Comparison of ENCODE assay signal across 35 cellular contexts in the genomic region with DNA sequence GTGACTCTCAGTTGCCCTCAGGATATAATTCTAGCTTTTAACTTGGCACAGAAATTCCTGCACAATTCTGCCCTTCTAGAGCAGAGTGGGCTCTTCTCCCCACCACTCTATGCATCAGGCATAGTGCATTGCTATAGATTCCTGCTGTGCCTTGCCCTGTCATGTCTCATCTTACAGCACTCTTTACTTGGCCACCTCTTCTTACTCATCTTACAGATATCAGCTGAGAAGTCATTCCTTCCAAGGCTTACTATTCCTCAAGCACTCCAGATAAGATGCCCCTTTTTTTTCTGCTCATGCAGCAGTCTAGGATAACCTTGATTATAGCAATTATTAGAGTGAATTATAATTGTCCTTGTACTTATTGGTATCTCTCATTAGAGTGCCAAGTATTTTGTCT. TPM values are rescaled to one million over a fixed set of nuclear protein-coding genes. Genes with fewer than 3 reads are reported as not detected.
"Had no signal": no experiment of that assay in that cellular context is flagged by ENCODE, and none has a peak within 500 bp of the region (broad histone marks: within the 10 kb centered on the region; RNA-seq: fewer than 3 reads in every experiment).

No MANE protein-coding gene starts in this region.

- H3K4me1 ChIP-seq: Peyer's patch had no signal

- ATAC-seq: activated CD4-positive, alpha-beta T cell treated with anti-CD3 and anti-CD28 coated beads for 36 hours; activated CD4-positive, CD25-positive, alpha-beta regulatory T cell treated with anti-CD3 and anti-CD28 coated beads, Interleukin-2, amount 50 U/mL, for 24 hours; PC-3; Right ventricle myocardium inferior; SK-N-SH treated with all-trans-retinoic acid at 6 μM for 48 hours had no signal

- H3K4me3 Mint-ChIP-seq: activated CD4-positive, alpha-beta memory T cell treated with anti-CD3 and anti-CD28 coated beads for 36 hours; activated CD4-positive, alpha-beta T cell treated with anti-CD3 and anti-CD28 coated beads for 36 hours; activated naive CD8-positive, alpha-beta T cell treated with anti-CD3 and anti-CD28 coated beads for 36 hours had no signal

- H3K9me3 ChIP-seq: ascending aorta, Peyer's patch had no signal

- H3K36me3 Mint-ChIP-seq: activated CD4-positive, alpha-beta memory T cell treated with anti-CD3 and anti-CD28 coated beads for 36 hours; activated naive CD8-positive, alpha-beta T cell treated with anti-CD3 and anti-CD28 coated beads for 36 hours had no signal

- H3K4me3 ChIP-seq: ascending aorta, Peyer's patch had no signal

- H3K9me3 Mint-ChIP-seq: activated CD4-positive, alpha-beta memory T cell treated with anti-CD3 and anti-CD28 coated beads for 36 hours; activated naive CD8-positive, alpha-beta T cell treated with anti-CD3 and anti-CD28 coated beads for 36 hours had no signal

- H3K27me3 Mint-ChIP-seq: activated CD4-positive, alpha-beta memory T cell treated with anti-CD3 and anti-CD28 coated beads for 36 hours; activated CD4-positive, alpha-beta T cell treated with anti-CD3 and anti-CD28 coated beads for 36 hours; activated naive CD8-positive, alpha-beta T cell treated with anti-CD3 and anti-CD28 coated beads for 36 hours had no signal

- H3K27me3 ChIP-seq: ascending aorta, Peyer's patch had no signal

- H3K36me3 ChIP-seq: ascending aorta, Peyer's patch had no signal

- H3K27ac ChIP-seq: ascending aorta, Peyer's patch had no signal

- H3K27ac Mint-ChIP-seq: activated CD4-positive, alpha-beta memory T cell treated with anti-CD3 and anti-CD28 coated beads for 36 hours; activated CD4-positive, alpha-beta T cell treated with anti-CD3 and anti-CD28 coated beads for 36 hours; activated naive CD8-positive, alpha-beta T cell treated with anti-CD3 and anti-CD28 coated beads for 36 hours had no signal

- DNase-seq: activated CD4-positive, alpha-beta memory T cell treated with anti-CD3 and anti-CD28 coated beads for 36 hours; activated CD4-positive, alpha-beta T cell treated with anti-CD3 and anti-CD28 coated beads for 36 hours; activated CD4-positive, alpha-beta T cell treated with anti-CD3 and anti-CD28 coated beads, Interleukin-2, amount 50 U/mL, for 1 hour; activated CD8-positive, alpha-beta memory T cell treated with anti-CD3 and anti-CD28 coated beads, Interleukin-2, amount 50 U/mL, for 4 hours; activated effector memory CD4-positive, alpha-beta T cell treated with anti-CD3 and anti-CD28 coated beads, Interleukin-2, amount 50 U/mL, for 16 hours; activated naive CD4-positive, alpha-beta T cell; activated naive CD4-positive, alpha-beta T cell treated with anti-CD3 and anti-CD28 coated beads, Interleukin-2, amount 50 U/mL, for 16 hours; activated naive CD8-positive, alpha-beta T cell treated with anti-CD3 and anti-CD28 coated beads for 36 hours; activated T-cell treated with anti-CD3 and anti-CD28 coated beads for 4 hours; activated T-cell treated with anti-CD3 and anti-CD28 coated beads, Interleukin-2, amount 50 U/mL, for 48 hours; amygdala; cerebellar nuclear complex; NCI-H1092 treated with DMSO at 0.1 percent for 48 hours; NCI-H1417; NCI-H146; NCI-H187; NCI-H2029 treated with DMSO at 0.1 percent for 48 hours; NCI-H345; NCI-H524 treated with DMSO at 0.1 percent for 48 hours; NK-92 treated with Interleukin-12 subunit alpha and Interleukin-12 subunit beta, amount 100 ng/mL, for 24 hours; PC-3; Peyer's patch; RPMI8226; SIG-M5; T-helper 1 cell; T-helper 2 cell; T-helper 9 cell had no signal

RNA-seq across cellular contexts. Expression of gene FAM221B, which starts 5.6 kb away (rescaled TPM):
- total RNA-seq: activated CD4-positive, alpha-beta memory T cell treated with anti-CD3 and anti-CD28 coated beads for 36 hours; activated CD4-positive, alpha-beta T cell treated with anti-CD3 and anti-CD28 coated beads for 36 hours; activated naive CD8-positive, alpha-beta T cell treated with anti-CD3 and anti-CD28 coated beads for 36 hours; ascending aorta; cardiac septum; M059J; NCI-H460; PC-3; Peyer's patch; Right ventricle myocardium inferior; SK-MEL-5 had no signal

RNA-seq across cellular contexts. Expression of gene SPAG8, which starts 10.9 kb away (rescaled TPM):
- total RNA-seq: ascending aorta, PC-3 had no signal
